In the genomic region with DNA sequence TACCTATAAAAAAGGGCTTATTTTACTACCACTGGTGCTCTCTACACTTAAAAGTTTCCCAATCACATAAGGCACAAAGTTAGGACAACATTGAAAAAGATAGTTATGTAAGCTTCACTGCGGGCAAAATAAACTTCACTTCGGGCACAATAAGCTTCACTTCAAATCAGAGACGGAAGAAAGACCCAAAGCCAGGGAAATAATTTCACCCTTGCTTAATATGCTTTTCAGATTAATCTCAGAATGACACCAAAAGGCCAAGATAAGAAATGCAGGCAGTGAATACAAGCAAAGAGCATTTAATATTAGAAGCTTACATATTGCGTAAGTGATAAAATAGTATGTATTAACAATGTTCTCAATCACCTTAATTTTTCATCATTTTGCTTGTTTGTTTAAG, we compare ENCODE assay signal across 1 cellular context.
TF ChIP-seq lines count a peak whose summit lies in the region.

No MANE protein-coding gene starts in this region.

TF ChIP-seq in IMR-90, 13 proteins besides CTCF, POLR2A, EP300 and RAD21 (continued from another document):
- TF ChIP-seq, protein P1, sequence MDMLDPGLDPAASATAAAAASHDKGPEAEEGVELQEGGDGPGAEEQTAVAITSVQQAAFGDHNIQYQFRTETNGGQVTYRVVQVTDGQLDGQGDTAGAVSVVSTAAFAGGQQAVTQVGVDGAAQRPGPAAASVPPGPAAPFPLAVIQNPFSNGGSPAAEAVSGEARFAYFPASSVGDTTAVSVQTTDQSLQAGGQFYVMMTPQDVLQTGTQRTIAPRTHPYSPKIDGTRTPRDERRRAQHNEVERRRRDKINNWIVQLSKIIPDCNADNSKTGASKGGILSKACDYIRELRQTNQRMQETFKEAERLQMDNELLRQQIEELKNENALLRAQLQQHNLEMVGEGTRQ (IDR thresholded peaks at IDR 0.05; ENCODE audit: low read depth, low read length) = no peak
- TF ChIP-seq RFX5 (IDR thresholded peaks at IDR 0.05; ENCODE audit: low read depth, low read length) (no peak), ELK1 (IDR thresholded peaks at IDR 0.05; ENCODE audit: borderline replicate concordance, low read depth, low read length) (no peak), SMC3 (IDR thresholded peaks at IDR 0.05; ENCODE audit: low read depth, low read length) (peak; percentile 33; the same call in 1 of the 2 replicates), NFE2L2 (IDR thresholded peaks at IDR 0.05; ENCODE audit: low read depth, low read length) (no peak), MAFK (IDR thresholded peaks at IDR 0.05; ENCODE audit: low read depth, low read length) (no peak), CHD1 (IDR thresholded peaks at IDR 0.05; ENCODE audit: low read depth, low read length) (no peak)
